2 cellular contexts compared by ENCODE assay signal in genomic region chr6:149941583-149942460, GRCh38.
TF ChIP-seq lines count a peak whose summit lies in the region.

TSS of gene ULBP2 (plus strand) at chr6:149942014. CDS start at chr6:149942073, 59 bp downstream.

TF ChIP-seq in A549, 52 proteins besides CTCF, POLR2A, EP300 and RAD21 (continued from another document):
- TF ChIP-seq, protein P1, sequence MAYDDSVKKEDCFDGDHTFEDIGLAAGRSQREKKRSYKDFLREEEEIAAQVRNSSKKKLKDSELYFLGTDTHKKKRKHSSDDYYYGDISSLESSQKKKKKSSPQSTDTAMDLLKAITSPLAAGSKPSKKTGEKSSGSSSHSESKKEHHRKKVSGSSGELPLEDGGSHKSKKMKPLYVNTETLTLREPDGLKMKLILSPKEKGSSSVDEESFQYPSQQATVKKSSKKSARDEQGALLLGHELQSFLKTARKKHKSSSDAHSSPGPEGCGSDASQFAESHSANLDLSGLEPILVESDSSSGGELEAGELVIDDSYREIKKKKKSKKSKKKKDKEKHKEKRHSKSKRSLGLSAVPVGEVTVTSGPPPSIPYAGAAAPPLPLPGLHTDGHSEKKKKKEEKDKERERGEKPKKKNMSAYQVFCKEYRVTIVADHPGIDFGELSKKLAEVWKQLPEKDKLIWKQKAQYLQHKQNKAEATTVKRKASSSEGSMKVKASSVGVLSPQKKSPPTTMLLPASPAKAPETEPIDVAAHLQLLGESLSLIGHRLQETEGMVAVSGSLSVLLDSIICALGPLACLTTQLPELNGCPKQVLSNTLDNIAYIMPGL (CRISPR knock-in tag; IDR thresholded peaks at IDR 0.05; ENCODE audit: borderline replicate concordance): no peak
- TF ChIP-seq BHLHE40 (IDR thresholded peaks at IDR 0.05; ENCODE audit: low read depth, low read length): no peak
- no peak for TF ChIP-seq NPAS2 (CRISPR knock-in tag; IDR thresholded peaks at IDR 0.05; ENCODE audit: borderline replicate concordance)
- TF ChIP-seq FOSL2 (IDR thresholded peaks at IDR 0.05): no peak
- TF ChIP-seq FOSL2 (CRISPR knock-in tag; IDR thresholded peaks at IDR 0.05): peak; percentile 27; the same call in 1 of the 2 replicates
- no peak for TF ChIP-seq CBX8 (IDR thresholded peaks at IDR 0.05)
- TF ChIP-seq HEYL (CRISPR knock-in tag; IDR thresholded peaks at IDR 0.05): no peak
- TF ChIP-seq, protein P2, sequence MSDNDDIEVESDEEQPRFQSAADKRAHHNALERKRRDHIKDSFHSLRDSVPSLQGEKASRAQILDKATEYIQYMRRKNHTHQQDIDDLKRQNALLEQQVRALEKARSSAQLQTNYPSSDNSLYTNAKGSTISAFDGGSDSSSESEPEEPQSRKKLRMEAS (IDR thresholded peaks at IDR 0.05): peak; percentile 57; the same call in 1 of the 2 replicates
- no peak for TF ChIP-seq TP53 (CRISPR knock-in tag; IDR thresholded peaks at IDR 0.05)
- TF ChIP-seq RNF2 (IDR thresholded peaks at IDR 0.05; ENCODE audit: borderline replicate concordance, low read depth): no peak

TF ChIP-seq in GM23338, 12 proteins besides CTCF, POLR2A, EP300 and RAD21 (continued from another document):
- TF ChIP-seq ZNF462 (CRISPR knock-in tag; IDR thresholded peaks at IDR 0.05) (no peak), JUNB (IDR thresholded peaks at IDR 0.05; ENCODE audit: unreplicated experiment) (no peak), EZH2 (IDR thresholded peaks at IDR 0.05; ENCODE audit: low read depth, unreplicated experiment) (peak; percentile 90), ZNF331 (CRISPR knock-in tag; IDR thresholded peaks at IDR 0.05; ENCODE audit: low read depth) (no peak), CREB1 (CRISPR knock-in tag; IDR thresholded peaks at IDR 0.05; ENCODE audit: low read depth) (peak; percentile 75; the same call in 1 of the 2 replicates)
- TF ChIP-seq, protein P3, sequence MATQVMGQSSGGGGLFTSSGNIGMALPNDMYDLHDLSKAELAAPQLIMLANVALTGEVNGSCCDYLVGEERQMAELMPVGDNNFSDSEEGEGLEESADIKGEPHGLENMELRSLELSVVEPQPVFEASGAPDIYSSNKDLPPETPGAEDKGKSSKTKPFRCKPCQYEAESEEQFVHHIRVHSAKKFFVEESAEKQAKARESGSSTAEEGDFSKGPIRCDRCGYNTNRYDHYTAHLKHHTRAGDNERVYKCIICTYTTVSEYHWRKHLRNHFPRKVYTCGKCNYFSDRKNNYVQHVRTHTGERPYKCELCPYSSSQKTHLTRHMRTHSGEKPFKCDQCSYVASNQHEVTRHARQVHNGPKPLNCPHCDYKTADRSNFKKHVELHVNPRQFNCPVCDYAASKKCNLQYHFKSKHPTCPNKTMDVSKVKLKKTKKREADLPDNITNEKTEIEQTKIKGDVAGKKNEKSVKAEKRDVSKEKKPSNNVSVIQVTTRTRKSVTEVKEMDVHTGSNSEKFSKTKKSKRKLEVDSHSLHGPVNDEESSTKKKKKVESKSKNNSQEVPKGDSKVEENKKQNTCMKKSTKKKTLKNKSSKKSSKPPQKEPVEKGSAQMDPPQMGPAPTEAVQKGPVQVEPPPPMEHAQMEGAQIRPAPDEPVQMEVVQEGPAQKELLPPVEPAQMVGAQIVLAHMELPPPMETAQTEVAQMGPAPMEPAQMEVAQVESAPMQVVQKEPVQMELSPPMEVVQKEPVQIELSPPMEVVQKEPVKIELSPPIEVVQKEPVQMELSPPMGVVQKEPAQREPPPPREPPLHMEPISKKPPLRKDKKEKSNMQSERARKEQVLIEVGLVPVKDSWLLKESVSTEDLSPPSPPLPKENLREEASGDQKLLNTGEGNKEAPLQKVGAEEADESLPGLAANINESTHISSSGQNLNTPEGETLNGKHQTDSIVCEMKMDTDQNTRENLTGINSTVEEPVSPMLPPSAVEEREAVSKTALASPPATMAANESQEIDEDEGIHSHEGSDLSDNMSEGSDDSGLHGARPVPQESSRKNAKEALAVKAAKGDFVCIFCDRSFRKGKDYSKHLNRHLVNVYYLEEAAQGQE (IDR thresholded peaks at IDR 0.05; ENCODE audit: unreplicated experiment): no peak
